ENCODE assay signal across 24 cellular contexts in genomic region chr7:7573701-7574100, GRCh38. TPM values are rescaled to one million over a fixed set of nuclear protein-coding genes. Genes with fewer than 3 reads are reported as not detected.
DNase-seq lines count a peak whose midpoint lies in the region; ATAC-seq and TF ChIP-seq lines count a peak whose summit lies in the region.
"Had no signal": no experiment of that assay in that cellular context is flagged by ENCODE, and none has a peak within 500 bp of the region (broad histone marks: within the 10 kb centered on the region; RNA-seq: fewer than 3 reads in every experiment).

No MANE protein-coding gene starts in this region.

- intact Hi-C loops in PC-3 (cut with micrococcal nuclease) (no loop called here), prostate gland (cut with DNase I) (no loop called here), Caco-2 (cut with micrococcal nuclease; ENCODE audit: unreplicated experiment) (no loop called here)

- no peak for TF ChIP-seq POLR2A in prostate gland (IDR thresholded peaks at IDR 0.05)

- no peaks in the 10 kb centered on the region for H3K9me2 ChIP-seq in PC-3 (replicated peaks; ENCODE audit: low read length)

- H3K27ac ChIP-seq in 22Rv1, result peak overlapping the region; percentile 31
- H3K27ac ChIP-seq in PC-3 (ENCODE audit: low read length), result no peak overlapping the region
- H3K27ac ChIP-seq in prostate gland, result peak overlapping the region; percentile 41 to 98
- H3K27ac ChIP-seq: A549 had no signal

- H3K27me3 Mint-ChIP-seq in IgD-negative memory B cell (no peaks in the 10 kb centered on the region), Caco-2 (ENCODE audit: insufficient read depth, unreplicated experiment) (no peaks in the 10 kb centered on the region)
- H3K27me3 Mint-ChIP-seq: CD4-positive, CD25-positive, alpha-beta regulatory T cell; CD8-positive, alpha-beta memory T cell had no signal

- H3K27ac Mint-ChIP-seq in IgD-negative memory B cell (peak overlapping the region in 2 of 3 donors; percentile 2 to 68), Caco-2 (ENCODE audit: unreplicated experiment) (no peak overlapping the region)
- H3K27ac Mint-ChIP-seq: CD4-positive, CD25-positive, alpha-beta regulatory T cell; CD8-positive, alpha-beta memory T cell; HFFc6 had no signal

- peak; percentile 50 for ATAC-seq in PC-3
- ATAC-seq: A549 had no signal

- H3F3A ChIP-seq in PC-3 (ENCODE audit: low read length, unreplicated experiment), result no peaks in the 10 kb centered on the region

- H3K9me3 Mint-ChIP-seq in IgD-negative memory B cell (no peaks in the 10 kb centered on the region), Caco-2 (ENCODE audit: unreplicated experiment) (peaks cover 12% of the 10 kb centered on the region)
- H3K9me3 Mint-ChIP-seq: CD8-positive, alpha-beta memory T cell; HFFc6 had no signal

- no peak overlapping the region for H3K4me3 ChIP-seq in PC-3 (ENCODE audit: low read length)
- peak overlapping the region in 1 of 2 donors; percentile 2 for H3K4me3 ChIP-seq in prostate gland
- no peak overlapping the region for H3K4me3 ChIP-seq in Caco-2 (ENCODE audit: low read depth, low read length)
- H3K4me3 ChIP-seq: A549, HAP-1 had no signal

- H3K27me3 ChIP-seq in PC-3 (ENCODE audit: low read length), result no peaks in the 10 kb centered on the region
- H3K27me3 ChIP-seq in prostate gland (replicated peaks; ENCODE audit: insufficient read depth), result no peaks in the 10 kb centered on the region
- no peaks in the 10 kb centered on the region for H3K27me3 ChIP-seq in Caco-2 (replicated peaks; ENCODE audit: control insufficient read depth, insufficient read depth, low read length)

- H3K9ac ChIP-seq in PC-3 (ENCODE audit: low read length), result no peak overlapping the region

- H3K4me1 ChIP-seq in PC-3 (ENCODE audit: insufficient read depth, low read length) (peaks cover 11% of the 10 kb centered on the region), prostate gland (replicated peaks) (no peaks in the 10 kb centered on the region), Caco-2 (no peaks in the 10 kb centered on the region)

- peaks cover 57% of the 10 kb centered on the region for H3K79me2 ChIP-seq in PC-3 (ENCODE audit: low read length)

- DNase-seq in PC-3 (no peak), prostate gland (ENCODE audit: low spot score) (no peak), mesenteric fat pad (ENCODE audit: low spot score) (no peak), NCI-H2107 (lab: John Stamatoyannopoulos, UW) (no peak), Caco-2 (no peak), NCI-H2227 treated with DMSO at 0.1 percent for 48 hours (lab: John Stamatoyannopoulos, UW) (no peak)
- DNase-seq: 8988T; ACHN; AML-193; C1 segment of cervical spinal cord; Calu3; CD4-positive, CD25-positive, alpha-beta regulatory T cell; CD8-positive, alpha-beta memory T cell; DMS53; DMS79 treated with DMSO at 0.1 percent for 48 hours; GF-D8; GOT3; HFFc6 had no signal

- CTCF ChIA-PET in PC-3 (lab: Charles Lee), result no interaction called here
- CTCF ChIA-PET in Caco-2 (lab: Charles Lee), result no interaction called here

- H3K4me1 Mint-ChIP-seq in IgD-negative memory B cell (peaks cover 21 to 40% (median 23%) of the 10 kb centered on the region in 3 donors), Caco-2 (ENCODE audit: low read depth, unreplicated experiment) (peaks cover 9% of the 10 kb centered on the region)

- H3K36me3 ChIP-seq in PC-3 (ENCODE audit: low read depth, low read length) (0 out of 2 replicates have a peak, but pooled peaks cover 6% of the 10 kb centered on the region), prostate gland (no peaks in the 10 kb centered on the region), Caco-2 (ENCODE audit: control insufficient read depth, insufficient read depth, low read length) (0 out of 2 replicates have a peak, but pooled peaks cover 1% of the 10 kb centered on the region)

- H3K4me3 Mint-ChIP-seq in IgD-negative memory B cell (no peak overlapping the region), Caco-2 (ENCODE audit: unreplicated experiment) (no peak overlapping the region)
- H3K4me3 Mint-ChIP-seq: CD4-positive, CD25-positive, alpha-beta regulatory T cell; CD8-positive, alpha-beta memory T cell; HFFc6 had no signal

- H3K36me3 Mint-ChIP-seq in IgD-negative memory B cell (no peaks in the 10 kb centered on the region), Caco-2 (ENCODE audit: insufficient read depth, unreplicated experiment) (peaks cover 14% of the 10 kb centered on the region)

- 60% methylated on average over 2 of the region's 2 CpGs for WGBS in prostate gland

- no peaks in the 10 kb centered on the region for H3K9me3 ChIP-seq in PC-3 (ENCODE audit: low read length)
- no peaks in the 10 kb centered on the region for H3K9me3 ChIP-seq in prostate gland
- no peaks in the 10 kb centered on the region for H3K9me3 ChIP-seq in Caco-2
- H3K9me3 ChIP-seq: A549 had no signal

- H2AFZ ChIP-seq in PC-3 (ENCODE audit: low read length), result no peak overlapping the region

- BruUV-seq in PC-3 (replicated peaks; lab: Mats Ljungman, UMichigan), result no TSS peak
- no TSS peak for BruUV-seq in Caco-2 (replicated peaks; lab: Mats Ljungman, UMichigan)

- TF ChIP-seq CTCF in 22Rv1 (IDR thresholded peaks at IDR 0.05) (no peak), PC-3 (conservative IDR thresholded peaks at IDR 0.05; ENCODE audit: low read depth, low read length) (no peak), prostate gland (IDR thresholded peaks at IDR 0.05) (no peak), Caco-2 (IDR thresholded peaks at IDR 0.05; ENCODE audit: insufficient read depth in 1 of 2, low read depth in 1 of 2, low read length in 1 of 2, severe bottlenecking in 1 of 2, unreplicated experiment in 1 of 2) (no peak)

- H4K20me1 ChIP-seq in PC-3 (ENCODE audit: low read length), result no peaks in the 10 kb centered on the region

- H3K4me2 ChIP-seq in PC-3 (ENCODE audit: low read length), result no peak overlapping the region
- H3K4me2 ChIP-seq: A549 had no signal

- POLR2A ChIA-PET in PC-3 (lab: Charles Lee; ENCODE audit: unreplicated experiment), result no interaction called here
- POLR2A ChIA-PET in Caco-2 (lab: Charles Lee), result no interaction called here

RNA-seq across cellular contexts. Expression of gene MIOS, which starts 7.0 kb away (rescaled TPM):
- 38.8 TPM for polyA plus RNA-seq in IgD-negative memory B cell
- total RNA-seq in PC-3 (2014; rRNA removed) (18.6 and 26.6 TPM in 2 replicates), prostate gland (10 to 100 TPM; 52.3 to 85.6 TPM), mesenteric fat pad (26.2 TPM), Caco-2 (2022) (32.1 and 37.3 TPM in 2 replicates)

RNA-seq across cellular contexts. Expression of gene COL28A1, which starts 38.0 kb away (rescaled TPM):
- polyA plus RNA-seq in IgD-negative memory B cell, result not detected
- total RNA-seq in PC-3 (2014; rRNA removed) (0.26 TPM in 1 of 2 replicates, not detected in the other), prostate gland (1 to 10 TPM; 1.8 to 6.2 TPM), mesenteric fat pad (0.22 TPM), Caco-2 (2022) (6.2 and 7.3 TPM in 2 replicates)
- total RNA-seq: CD8-positive, alpha-beta memory T cell; Daoy; G401 had no signal
- polyA plus RNA-seq: CD4-positive, CD25-positive, alpha-beta regulatory T cell; CD8-positive, alpha-beta memory T cell had no signal
